Comparison of ENCODE assay signal across 33 cellular contexts in the genomic region with DNA sequence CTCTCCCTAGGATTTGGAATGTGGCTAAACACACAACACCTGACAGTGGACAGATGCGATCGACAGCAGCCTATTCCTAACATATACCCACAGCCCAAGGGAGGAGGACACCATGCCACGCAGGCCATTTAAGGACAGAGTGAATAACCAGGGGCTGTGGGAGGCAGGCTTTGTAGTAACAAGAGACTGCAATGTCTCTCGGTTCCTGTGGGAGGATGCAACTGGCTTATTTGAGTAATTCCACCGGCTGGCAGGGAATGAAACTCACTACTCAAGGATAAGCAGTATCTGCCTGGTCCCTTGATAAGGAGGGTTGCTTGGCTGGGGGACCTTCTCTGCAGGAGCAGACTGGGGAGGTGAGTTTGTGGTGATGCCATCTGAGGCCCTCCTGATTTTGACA.
"Had no signal": no experiment of that assay in that cellular context is flagged by ENCODE, and none has a peak within 500 bp of the region (broad histone marks: within the 10 kb centered on the region; RNA-seq: fewer than 3 reads in every experiment).

No MANE protein-coding gene starts in this region.

- H3K4me1 Mint-ChIP-seq: activated CD4-positive, alpha-beta T cell treated with anti-CD3 and anti-CD28 coated beads for 36 hours; activated CD4-positive, alpha-beta T cell treated with anti-CD3 and anti-CD28 coated beads, Interleukin-2, amount 10 ng/mL, durations not matched to agents 7 days and 5 days; T-cell; T-helper 17 cell had no signal

- ATAC-seq: activated CD4-positive, alpha-beta T cell treated with anti-CD3 and anti-CD28 coated beads for 36 hours; activated CD4-positive, CD25-positive, alpha-beta regulatory T cell treated with anti-CD3 and anti-CD28 coated beads, Interleukin-2, amount 50 U/mL, for 24 hours; activated naive CD4-positive, alpha-beta T cell treated with anti-CD3 and anti-CD28 coated beads, Interleukin-2, amount 50 U/mL, for 72 hours; activated T-cell treated with anti-CD3 and anti-CD28 coated beads, Interleukin-2, amount 50 U/mL, for 4 hours; body of pancreas; Right ventricle myocardium inferior; SK-N-SH treated with all-trans-retinoic acid at 6 μM for 48 hours; T-cell; T-helper 17 cell had no signal

- H3K27ac Mint-ChIP-seq: activated CD4-positive, alpha-beta T cell treated with anti-CD3 and anti-CD28 coated beads for 36 hours; activated CD4-positive, alpha-beta T cell treated with anti-CD3 and anti-CD28 coated beads, Interleukin-2, amount 10 ng/mL, durations not matched to agents 7 days and 5 days; activated naive CD4-positive, alpha-beta T cell treated with anti-CD3 and anti-CD28 coated beads for 36 hours; activated naive CD4-positive, alpha-beta T cell treated with anti-CD3 and anti-CD28 coated beads, Interleukin-2, amount 50 U/mL, for 72 hours; activated T-helper 1 cell treated with anti-CD3 and anti-CD28 coated beads, Interleukin-12 subunit alpha, Interleukin-12 subunit beta, Interleukin-2, Interleukin-4 antibody, amounts not matched to agents 30 ng/mL and 10 ng/mL and 1 ng/mL, durations not matched to agents 14 hours and 24 hours and 36 hours; T-cell; T-helper 17 cell had no signal

- H3K27ac ChIP-seq: adrenal gland, body of pancreas, PC-9, RWPE1 had no signal

- H3K9me3 Mint-ChIP-seq: activated T-cell treated with anti-CD3 and anti-CD28 coated beads, Interleukin-2, amount 50 U/mL, for 4 hours had no signal

- H3K4me3 Mint-ChIP-seq: activated CD4-positive, alpha-beta T cell treated with anti-CD3 and anti-CD28 coated beads for 36 hours; activated CD4-positive, alpha-beta T cell treated with anti-CD3 and anti-CD28 coated beads, Interleukin-2, amount 10 ng/mL, durations not matched to agents 7 days and 5 days; activated naive CD4-positive, alpha-beta T cell treated with anti-CD3 and anti-CD28 coated beads for 36 hours; activated T-cell treated with anti-CD3 and anti-CD28 coated beads, Interleukin-2, amount 50 U/mL, for 4 hours; activated T-helper 1 cell treated with anti-CD3 and anti-CD28 coated beads, Interleukin-12 subunit alpha, Interleukin-12 subunit beta, Interleukin-2, Interleukin-4 antibody, amounts not matched to agents 30 ng/mL and 10 ng/mL and 1 ng/mL, durations not matched to agents 14 hours and 24 hours and 36 hours; T-cell; T-helper 17 cell had no signal

- H3K27me3 Mint-ChIP-seq: activated CD4-positive, alpha-beta T cell treated with anti-CD3 and anti-CD28 coated beads, Interleukin-2, amount 10 ng/mL, durations not matched to agents 7 days and 5 days had no signal

- FAIRE-seq: astrocyte, bronchial epithelial cell, RCC 7860 had no signal

- H3K36me3 Mint-ChIP-seq: activated naive CD4-positive, alpha-beta T cell treated with anti-CD3 and anti-CD28 coated beads, Interleukin-2, amount 50 U/mL, for 72 hours; T-cell had no signal

- DNase-seq: activated CD4-positive, alpha-beta T cell treated with anti-CD3 and anti-CD28 coated beads for 36 hours; activated CD4-positive, alpha-beta T cell treated with anti-CD3 and anti-CD28 coated beads, Interleukin-2, amount 10 ng/mL, durations not matched to agents 7 days and 5 days; activated CD4-positive, alpha-beta T cell treated with anti-CD3 and anti-CD28 coated beads, Interleukin-2, amount 50 U/mL, for 48 hours; activated CD8-positive, alpha-beta memory T cell treated with anti-CD3 and anti-CD28 coated beads, Interleukin-2, amount 50 U/mL, for 4 hours; activated gamma-delta T cell treated with Interleukin-2 at 50 U/mL for 16 hours; activated naive CD4-positive, alpha-beta T cell treated with anti-CD3 and anti-CD28 coated beads for 36 hours; activated T-cell treated with anti-CD3 and anti-CD28 coated beads for 4 hours; activated T-cell treated with anti-CD3 and anti-CD28 coated beads, Interleukin-2, amount 50 U/mL, for 4 hours; body of pancreas; Karpas-422; KBM-7; NCI-H1048; NCI-H1105 treated with DMSO at 0.1 percent for 48 hours; NCI-H1436 treated with DMSO at 0.1 percent for 48 hours; NCI-H1694 treated with DMSO at 0.1 percent for 48 hours; NCI-H2029; NCI-H345; NCI-H524 treated with DMSO at 0.1 percent for 48 hours; NK-92 treated with Interleukin-12 subunit alpha and Interleukin-12 subunit beta, amount 100 ng/mL, for 24 hours; PC-9; SIG-M5; T-cell; T-helper 17 cell had no signal

- H3K4me3 ChIP-seq: adrenal gland, body of pancreas, PC-9 had no signal
